10 cellular contexts compared by ENCODE assay signal in genomic region chrX:41338422-41338821, GRCh38. TPM values are rescaled to one million over a fixed set of nuclear protein-coding genes. Genes with fewer than 3 reads are reported as not detected.
DNase-seq lines count a peak whose midpoint lies in the region; ATAC-seq, FAIRE-seq and TF ChIP-seq lines count a peak whose summit lies in the region.
"Had no signal": no experiment of that assay in that cellular context is flagged by ENCODE, and none has a peak within 500 bp of the region (broad histone marks: within the 10 kb centered on the region; RNA-seq: fewer than 3 reads in every experiment).

No MANE protein-coding gene starts in this region.

- peaks cover 78% of the 10 kb centered on the region for H3K79me2 ChIP-seq in HepG2 (ENCODE audit: insufficient read depth, low read length)

- DNase-seq in HepG2 (ENCODE audit: low spot score): no peak
- DNase-seq in right lobe of liver: no peak
- peak; percentile 73 for DNase-seq in adipocyte (ENCODE audit: low read depth)
- DNase-seq in memory B cell (ENCODE audit: low spot score in 2 of 2): no peak
- DNase-seq in NCI-H146 treated with DMSO at 0.1 percent for 48 hours (lab: John Stamatoyannopoulos, UW; ENCODE audit: unreplicated experiment): no peak
- DNase-seq: cortex of kidney, pancreas had no signal

- peaks cover 73% of the 10 kb centered on the region for H4K20me1 ChIP-seq in HepG2 (ENCODE audit: insufficient read depth, low read length)

- H2AFZ ChIP-seq in HepG2 (ENCODE audit: low read length): no peak overlapping the region

- H3K27ac ChIP-seq in HepG2 (ENCODE audit: extremely low read length, insufficient read depth, low read length) (no peak overlapping the region), right lobe of liver (no peak overlapping the region)
- H3K27ac ChIP-seq: pancreas had no signal

- H3K4me1 Mint-ChIP-seq in memory B cell: peaks cover 18% of the 10 kb centered on the region
- H3K4me1 Mint-ChIP-seq in stimulated activated memory B cell treated with anti-CD40 and anti-IgM and Interleukin-4, amounts not matched to agents 10 μg/mL and 1 μg/mL and 100 μg/mL, for 72 hours: peaks cover 27% of the 10 kb centered on the region

- no peaks in the 10 kb centered on the region for H3K27me3 Mint-ChIP-seq in memory B cell
- no peaks in the 10 kb centered on the region for H3K27me3 Mint-ChIP-seq in stimulated activated memory B cell treated with anti-CD40 and anti-IgM and Interleukin-4, amounts not matched to agents 10 μg/mL and 1 μg/mL and 100 μg/mL, for 72 hours

- H3K4me2 ChIP-seq in HepG2 (ENCODE audit: low read depth, low read length): peak overlapping the region; percentile 90; the same call in 1 of the 2 replicates

- TF ChIP-seq EP300 in HepG2 (IDR thresholded peaks at IDR 0.05; ENCODE audit: low read depth in 2 of 2, low read length in 2 of 2) (no peak), HepG2 (CRISPR knock-in tag; IDR thresholded peaks at IDR 0.05; ENCODE audit: borderline replicate concordance) (no peak)

- no peaks in the 10 kb centered on the region for H3K9me3 Mint-ChIP-seq in memory B cell
- no peaks in the 10 kb centered on the region for H3K9me3 Mint-ChIP-seq in stimulated activated memory B cell treated with anti-CD40 and anti-IgM and Interleukin-4, amounts not matched to agents 10 μg/mL and 1 μg/mL and 100 μg/mL, for 72 hours

- in situ Hi-C loops in HepG2 (cut with HindIII; ENCODE audit: extremely low pct_ligation_motif_present, low pct_unique_long_range_greater_than_20kb): no loop called here

- H3K4me1 ChIP-seq in HepG2 (ENCODE audit: insufficient read depth, low read length) (peaks cover 18% of the 10 kb centered on the region), right lobe of liver (peaks cover 0 to 37% (median 10%) of the 10 kb centered on the region in 4 donors), adipocyte (ENCODE audit: control insufficient read depth, insufficient read depth, low read length) (peaks cover 39% of the 10 kb centered on the region)

- peak overlapping the region; percentile 11 for H3K4me3 Mint-ChIP-seq in memory B cell
- no peak overlapping the region for H3K4me3 Mint-ChIP-seq in stimulated activated memory B cell treated with anti-CD40 and anti-IgM and Interleukin-4, amounts not matched to agents 10 μg/mL and 1 μg/mL and 100 μg/mL, for 72 hours

- peaks cover 16% of the 10 kb centered on the region for H3K36me3 Mint-ChIP-seq in memory B cell
- peaks cover 21% of the 10 kb centered on the region for H3K36me3 Mint-ChIP-seq in stimulated activated memory B cell treated with anti-CD40 and anti-IgM and Interleukin-4, amounts not matched to agents 10 μg/mL and 1 μg/mL and 100 μg/mL, for 72 hours

- WGBS in HepG2 (ENCODE audit: low lambda C conversion rate): 88% methylated on average over 1 of the region's 1 CpG
- WGBS in right lobe of liver (ENCODE audit: insufficient coverage, low coverage, low lambda C conversion rate, missing lambda C conversion rate): 61% methylated on average over 1 of the region's 1 CpG

- H3K36me3 ChIP-seq in HepG2 (replicated peaks in 1 of 2; ENCODE audit: control insufficient read depth in 1 of 2, insufficient read depth in 2 of 2, low read length in 2 of 2): peaks cover 6 to 32% of the 10 kb centered on the region in 2 experiments; a peak in 3 of 5 replicates
- H3K36me3 ChIP-seq in right lobe of liver: peaks cover 13 to 52% (median 37%) of the 10 kb centered on the region in 4 donors
- peaks cover 44% of the 10 kb centered on the region for H3K36me3 ChIP-seq in adipocyte (ENCODE audit: control insufficient read depth, insufficient read depth, low read length, severe bottlenecking)

- no peaks in the 10 kb centered on the region; a peak in 1 of 5 replicates for H3K27me3 ChIP-seq in HepG2 (ENCODE audit: control insufficient read depth in 1 of 2, insufficient read depth in 2 of 2, low read length in 2 of 2)
- H3K27me3 ChIP-seq in right lobe of liver: no peaks in the 10 kb centered on the region
- H3K27me3 ChIP-seq in adipocyte (replicated peaks; ENCODE audit: control insufficient read depth, insufficient read depth, low read length): no peaks in the 10 kb centered on the region
- H3K27me3 ChIP-seq: pancreas had no signal

- intact Hi-C loops in HepG2 (cut with micrococcal nuclease; ENCODE audit: unreplicated experiment): loop anchor here (10.0 kb wide), 1 partner anchor 64 kb away; no protein-coding TSS in a partner anchor
- intact Hi-C loops in right lobe of liver (cut with DNase I): no loop called here

- TF ChIP-seq POLR2A in HepG2 (IDR thresholded peaks at IDR 0.05; ENCODE audit: insufficient read depth in 1 of 2, low read depth in 2 of 2, low read length in 2 of 2) (no peak), right lobe of liver (IDR thresholded peaks at IDR 0.05) (no peak)

- H3K27ac Mint-ChIP-seq in memory B cell: no peak overlapping the region
- no peak overlapping the region for H3K27ac Mint-ChIP-seq in stimulated activated memory B cell treated with anti-CD40 and anti-IgM and Interleukin-4, amounts not matched to agents 10 μg/mL and 1 μg/mL and 100 μg/mL, for 72 hours

- CTCF ChIA-PET in HepG2 (lab: Yijun Ruan, JAX; ENCODE audit: low intra/inter-chr PET ratio, low total read pairs): no interaction called here

- FAIRE-seq in HepG2 (lab: Jason Lieb, UNC): no peak
- FAIRE-seq: pancreas had no signal

- no peak overlapping the region for H3K4me3 ChIP-seq in HepG2 (replicated peaks in 1 of 3; ENCODE audit: insufficient read depth in 1 of 3, low read depth in 2 of 3, low read length in 3 of 3)
- no peak overlapping the region for H3K4me3 ChIP-seq in right lobe of liver
- H3K4me3 ChIP-seq in adipocyte (ENCODE audit: low read length): peak overlapping the region; percentile 99

- POLR2A ChIA-PET in HepG2 (lab: Yijun Ruan, JAX): interaction anchor here (1.3 kb wide), 1 partner anchor 9 kb away, joined by 4 read pairs; no protein-coding TSS in a partner anchor

- TF ChIP-seq CTCF in HepG2 (CRISPR knock-in tag; IDR thresholded peaks at IDR 0.05) (no peak), right lobe of liver (IDR thresholded peaks at IDR 0.05) (no peak)

- H3K9me3 ChIP-seq in HepG2 (ENCODE audit: low read length) (no peaks in the 10 kb centered on the region), right lobe of liver (no peaks in the 10 kb centered on the region), adipocyte (ENCODE audit: control insufficient read depth, low read length) (no peaks in the 10 kb centered on the region)
- H3K9me3 ChIP-seq: pancreas had no signal

- no TSS peak for BruUV-seq in HepG2 (replicated peaks; lab: Mats Ljungman, UMichigan)

- ATAC-seq in HepG2: no peak
- ATAC-seq in right lobe of liver: no peak
- no peak for ATAC-seq in memory B cell (ENCODE audit: low read depth)
- no peak for ATAC-seq in stimulated activated memory B cell treated with anti-CD40 and anti-IgM and Interleukin-4, amounts not matched to agents 10 μg/mL and 1 μg/mL and 100 μg/mL, for 72 hours
- no peak for ATAC-seq in GM18867 (IDR thresholded peaks at IDR 0.05; ENCODE audit: unreplicated experiment)
- no peak for ATAC-seq in HG03469 (IDR thresholded peaks at IDR 0.05; ENCODE audit: unreplicated experiment)
- ATAC-seq: pancreas had no signal

- 0 out of 2 replicates have a peak overlapping the region, but pooled peaks have one; percentile 15 for H3K9ac ChIP-seq in HepG2 (ENCODE audit: insufficient read depth, low read depth, low read length)
- H3K9ac ChIP-seq in adipocyte (ENCODE audit: low read length): peak overlapping the region; percentile 36

- no peak for TF ChIP-seq RAD21 in HepG2 (CRISPR knock-in tag; IDR thresholded peaks at IDR 0.05)

TF ChIP-seq in HepG2, 621 proteins besides CTCF, POLR2A, EP300 and RAD21 (continues in another document):
- no peak for TF ChIP-seq PCBP1 (IDR thresholded peaks at IDR 0.05; ENCODE audit: borderline replicate concordance, low read depth, low read length)
- TF ChIP-seq HDAC2 (CRISPR knock-in tag; IDR thresholded peaks at IDR 0.05): no peak
- TF ChIP-seq CREM (IDR thresholded peaks at IDR 0.05): no peak
- TF ChIP-seq CREM (CRISPR knock-in tag; IDR thresholded peaks at IDR 0.05): no peak
- no peak for TF ChIP-seq ZNF781 (CRISPR knock-in tag; IDR thresholded peaks at IDR 0.05; ENCODE audit: borderline replicate concordance, not compliant biosample characterization)

RNA-seq across cellular contexts. Expression of gene DDX3X, which starts 4.5 kb away (rescaled TPM):
- total RNA-seq in HepG2 (2016; rRNA removed; fragmentation: Illumina TruSeq; extraction: Trizol) (239 and 370 TPM in 2 replicates), right lobe of liver (100 to 1,000 TPM in 5 of 6 experiments, 10 to 100 TPM in 1; 85.1 to 210 (median 138) TPM)
- total RNA-seq in HepG2 (2016; cell fraction: cytosol; rRNA removed; fragmentation: Illumina TruSeq; extraction: Trizol; ENCODE audit: low read depth): 10.9 and 11.5 TPM in 2 replicates
- total RNA-seq in HepG2 (2016; cell fraction: insoluble cytoplasmic fraction; rRNA removed; fragmentation: Illumina TruSeq; extraction: Trizol): 250 and 342 TPM in 2 replicates
- 50.1 and 56.9 TPM in 2 replicates for total RNA-seq in HepG2 (2016; cell fraction: membrane; rRNA removed; fragmentation: Illumina TruSeq; extraction: Trizol)
- total RNA-seq in HepG2 (2016; cell fraction: nucleus; rRNA removed; fragmentation: Illumina TruSeq; extraction: Trizol): 205 and 220 TPM in 2 replicates
- 53.0 and 53.5 TPM in 2 replicates for polyA plus RNA-seq in HepG2 (2011; rRNA removed)
- polyA plus RNA-seq in HepG2 (2011; cell fraction: cytosol; rRNA removed): 22.8 and 38.5 TPM in 2 replicates
- 46.9 and 70.9 TPM in 2 replicates for polyA plus RNA-seq in HepG2 (2011; cell fraction: nucleus; rRNA removed)
- polyA plus RNA-seq in HepG2 (2012): 111 and 117 TPM in 2 replicates
- polyA plus RNA-seq in HepG2 (2016; cell fraction: cytosol; fragmentation: Illumina TruSeq; extraction: Trizol; ENCODE audit: low read depth): 3.4 and 4.0 TPM in 2 replicates
- 216 and 226 TPM in 2 replicates for polyA plus RNA-seq in HepG2 (2016; cell fraction: insoluble cytoplasmic fraction; fragmentation: Illumina TruSeq; extraction: Trizol; ENCODE audit: low read depth)
- polyA plus RNA-seq in HepG2 (2016; cell fraction: membrane; fragmentation: Illumina TruSeq; extraction: Trizol; ENCODE audit: low read depth): 12.2 and 15.8 TPM in 2 replicates
- 181 and 195 TPM in 2 replicates for polyA plus RNA-seq in HepG2 (2016; cell fraction: nucleus; fragmentation: Illumina TruSeq; extraction: Trizol; ENCODE audit: insufficient read depth, low read depth)
- 87.7 and 227 TPM in 2 replicates for polyA minus RNA-seq in HepG2 (2011; rRNA and poly(A)+ RNA removed; ENCODE audit: low replicate concordance)
- polyA minus RNA-seq in HepG2 (2011; cell fraction: cytosol; rRNA and poly(A)+ RNA removed): 89.6 and 98.9 TPM in 2 replicates
- polyA minus RNA-seq in HepG2 (2011; cell fraction: nucleus; rRNA and poly(A)+ RNA removed): 324 and 365 TPM in 2 replicates
